18 cellular contexts compared by ENCODE assay signal in the genomic region with DNA sequence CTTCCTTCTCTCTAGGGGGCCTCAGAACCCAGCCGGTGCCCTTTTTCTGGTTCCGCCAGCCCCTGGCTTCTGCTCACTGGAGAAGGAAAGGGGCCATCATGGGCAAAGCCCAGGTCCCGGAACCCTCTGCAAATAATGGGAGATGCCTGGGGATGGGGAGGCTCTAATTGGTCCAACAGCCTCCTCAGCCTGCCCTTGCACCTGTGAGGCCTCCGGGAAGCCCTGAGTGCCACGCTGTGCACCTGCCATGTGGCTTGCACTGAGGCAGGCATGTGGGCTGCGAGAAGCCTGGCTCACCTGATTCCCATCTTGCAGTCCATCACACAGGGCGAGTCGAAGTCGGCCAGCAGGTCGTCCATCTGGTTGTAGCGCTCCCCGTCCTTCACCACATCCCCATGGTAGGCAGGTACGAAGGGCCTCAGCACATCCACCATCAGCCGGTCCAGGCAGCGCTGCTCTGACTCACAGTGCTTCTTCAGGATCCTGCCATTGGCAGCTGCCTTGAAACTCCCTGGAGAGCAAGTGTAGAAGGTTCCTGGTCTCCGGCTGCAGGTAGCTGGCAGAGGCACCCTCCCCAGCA.
DNase-seq lines count a peak whose midpoint lies in the region; ATAC-seq, FAIRE-seq and TF ChIP-seq lines count a peak whose summit lies in the region.
"Had no signal": no experiment of that assay in that cellular context is flagged by ENCODE, and none has a peak within 500 bp of the region (broad histone marks: within the 10 kb centered on the region; RNA-seq: fewer than 3 reads in every experiment).

No MANE protein-coding gene starts in this region.

- TF ChIP-seq CTCF in dorsolateral prefrontal cortex (IDR thresholded peaks at IDR 0.05 in 54 of 56, conservative IDR thresholded peaks at IDR 0.05 in 2 of 56; ENCODE audit: low read depth in 1 of 56, partially characterized antibody in 56 of 56), result no peak
- no peak for TF ChIP-seq CTCF in neural progenitor cell (IDR thresholded peaks at IDR 0.05)
- TF ChIP-seq CTCF in H9 (conservative IDR thresholded peaks at IDR 0.05), result no peak
- TF ChIP-seq CTCF in HepG2 (CRISPR knock-in tag; IDR thresholded peaks at IDR 0.05), result no peak
- TF ChIP-seq CTCF in Calu3 (IDR thresholded peaks at IDR 0.05; ENCODE audit: unreplicated experiment), result no peak

- TF ChIP-seq RAD21 in HepG2 (CRISPR knock-in tag; IDR thresholded peaks at IDR 0.05), result no peak

- intact Hi-C loops in dorsolateral prefrontal cortex (cut with DNase I) (no loop called here), HepG2 (cut with micrococcal nuclease; ENCODE audit: unreplicated experiment) (no loop called here), Calu3 (cut with micrococcal nuclease; ENCODE audit: unreplicated experiment) (no loop called here)

- no peaks in the 10 kb centered on the region for H3K9me3 ChIP-seq in CD4-positive, CD25-positive, alpha-beta regulatory T cell (ENCODE audit: control insufficient read depth in 2 of 2, low read length in 2 of 2)
- no peaks in the 10 kb centered on the region for H3K9me3 ChIP-seq in Karpas-422 (ENCODE audit: low read length)
- no peaks in the 10 kb centered on the region for H3K9me3 ChIP-seq in neural progenitor cell (ENCODE audit: low read depth)
- no peaks in the 10 kb centered on the region for H3K9me3 ChIP-seq in H9 (ENCODE audit: control insufficient read depth, low read depth, low read length)
- H3K9me3 ChIP-seq in HepG2 (ENCODE audit: low read length), result no peaks in the 10 kb centered on the region
- H3K9me3 ChIP-seq: body of pancreas had no signal

- peaks cover 0 to 1% (median 0%) of the 10 kb centered on the region in 7 donors for H3K9me3 Mint-ChIP-seq in CD4-positive, CD25-positive, alpha-beta regulatory T cell
- no peaks in the 10 kb centered on the region for H3K9me3 Mint-ChIP-seq in neural progenitor cell
- H3K9me3 Mint-ChIP-seq in H9, result peaks cover 0 to 3% of the 10 kb centered on the region in 2 experiments; a peak in 1 of 5 replicates
- no peaks in the 10 kb centered on the region for H3K9me3 Mint-ChIP-seq in Calu3 (ENCODE audit: low read depth, unreplicated experiment)
- H3K9me3 Mint-ChIP-seq: activated B cell treated with CpG ODN at 0.5 μM for 24 hours had no signal

- H2BK20ac ChIP-seq in H9 (ENCODE audit: low read depth, low read length, poor library complexity, severe bottlenecking), result no peak overlapping the region

- no peaks in the 10 kb centered on the region for H3K27me3 Mint-ChIP-seq in CD4-positive, CD25-positive, alpha-beta regulatory T cell
- H3K27me3 Mint-ChIP-seq in neural progenitor cell (ENCODE audit: insufficient read depth, low read depth) (no peaks in the 10 kb centered on the region), H9 (ENCODE audit: low read depth) (no peaks in the 10 kb centered on the region; the same call in none of the 2 replicates), Calu3 (ENCODE audit: unreplicated experiment) (no peaks in the 10 kb centered on the region)
- H3K27me3 Mint-ChIP-seq: activated B cell treated with CpG ODN at 0.5 μM for 24 hours had no signal

- no peak overlapping the region for H3K56ac ChIP-seq in H9 (ENCODE audit: insufficient read length, low read depth, low read length)

- TF ChIP-seq POLR2A in HepG2 (IDR thresholded peaks at IDR 0.05; ENCODE audit: insufficient read depth in 1 of 2, low read depth in 2 of 2, low read length in 2 of 2), result no peak

- H2BK120ac ChIP-seq in H9 (ENCODE audit: low read depth, low read length, poor library complexity, severe bottlenecking), result no peak overlapping the region

- H3K4ac ChIP-seq in H9 (ENCODE audit: low read depth, low read length), result no peak overlapping the region

- H3K18ac ChIP-seq in H9 (ENCODE audit: insufficient read length, low read depth, low read length), result no peak overlapping the region

- peak overlapping the region in 1 of 4 donors; percentile 52 for H3K4me3 Mint-ChIP-seq in CD4-positive, CD25-positive, alpha-beta regulatory T cell
- peak overlapping the region; percentile 27 for H3K4me3 Mint-ChIP-seq in neural progenitor cell
- no peak overlapping the region for H3K4me3 Mint-ChIP-seq in H9
- no peak overlapping the region for H3K4me3 Mint-ChIP-seq in Calu3 (ENCODE audit: low read depth, unreplicated experiment)
- H3K4me3 Mint-ChIP-seq: activated B cell treated with CpG ODN at 0.5 μM for 24 hours had no signal

- H4K91ac ChIP-seq in H9 (ENCODE audit: insufficient read length, low read depth, low read length), result no peak overlapping the region

- H4K8ac ChIP-seq in H9 (replicated peaks; ENCODE audit: insufficient read length, low read depth, low read length), result no peak overlapping the region

- no peak overlapping the region for H2BK15ac ChIP-seq in H9 (ENCODE audit: low read depth, low read length)

- H2AFZ ChIP-seq in Karpas-422 (ENCODE audit: low read length) (no peak overlapping the region), neural progenitor cell (replicated peaks) (no peak overlapping the region), H9 (ENCODE audit: low read length) (no peak overlapping the region), HepG2 (ENCODE audit: low read length) (no peak overlapping the region)

- peaks cover 18% of the 10 kb centered on the region for H3K79me2 ChIP-seq in Karpas-422 (ENCODE audit: low read length)
- no peaks in the 10 kb centered on the region for H3K79me2 ChIP-seq in neural progenitor cell (ENCODE audit: low read depth)
- H3K79me2 ChIP-seq in H9 (ENCODE audit: insufficient read depth, low read length), result no peaks in the 10 kb centered on the region
- H3K79me2 ChIP-seq in HepG2 (ENCODE audit: insufficient read depth, low read length), result no peaks in the 10 kb centered on the region

- no peaks in the 10 kb centered on the region for H3K79me1 ChIP-seq in H9 (ENCODE audit: insufficient read depth, low read depth, low read length, poor library complexity, severe bottlenecking)

- no peak overlapping the region for H2AK5ac ChIP-seq in H9 (ENCODE audit: insufficient read length, low read length)

- H4K5ac ChIP-seq in H9 (ENCODE audit: insufficient read length, low read depth, low read length), result no peak overlapping the region

- H3K9ac ChIP-seq in Karpas-422 (ENCODE audit: low read length), result peak overlapping the region; percentile 66
- no peak overlapping the region for H3K9ac ChIP-seq in neural progenitor cell
- H3K9ac ChIP-seq in H9 (ENCODE audit: extremely low read depth, insufficient read length, low read length), result no peak overlapping the region
- H3K9ac ChIP-seq in HepG2 (ENCODE audit: insufficient read depth, low read depth, low read length), result no peak overlapping the region

- H3K23ac ChIP-seq in H9 (ENCODE audit: insufficient read length, low read depth, low read length), result no peak overlapping the region

- CTCF ChIA-PET in HepG2 (lab: Yijun Ruan, JAX; ENCODE audit: low intra/inter-chr PET ratio, low total read pairs), result no interaction called here
- CTCF ChIA-PET in Calu3 (lab: Charles Lee), result no interaction called here

- FAIRE-seq in HepG2 (lab: Jason Lieb, UNC), result no peak

- H4K20me1 ChIP-seq in Karpas-422 (ENCODE audit: insufficient read depth, low read depth, low read length) (no peaks in the 10 kb centered on the region; the same call in 1 of the 2 replicates), neural progenitor cell (ENCODE audit: low read depth) (no peaks in the 10 kb centered on the region), H9 (ENCODE audit: control insufficient read depth, insufficient read depth, insufficient read length) (no peaks in the 10 kb centered on the region), HepG2 (ENCODE audit: insufficient read depth, low read length) (no peaks in the 10 kb centered on the region)

- DNase-seq in CD4-positive, CD25-positive, alpha-beta regulatory T cell, result no peak
- DNase-seq in Karpas-422 (no peak), dorsolateral prefrontal cortex (peak in 1 of 10 donors; percentile 33), neural progenitor cell (ENCODE audit: low spot score) (no peak), H9 (no peak), HepG2 (ENCODE audit: low spot score) (no peak), Calu3 (no peak)
- DNase-seq: activated B cell treated with CpG ODN at 0.5 μM for 24 hours; activated naive CD4-positive, alpha-beta T cell; AML-193; body of pancreas; DMS 273 treated with DMSO at 0.1 percent for 48 hours; GF-D8; mesendoderm; NCI-H1930; nucleus accumbens; stimulated activated CD4-positive, alpha-beta T cell treated with anti-CD3 and anti-CD28 coated beads, Interleukin-1b, Interleukin-23, amount 100 ng/mL, for 48 hours had no signal

- no peak overlapping the region for H2BK12ac ChIP-seq in H9 (ENCODE audit: insufficient read length, low read depth, low read length)

- H3K4me3 ChIP-seq in CD4-positive, CD25-positive, alpha-beta regulatory T cell (ENCODE audit: low read depth, low read length), result no peak overlapping the region
- H3K4me3 ChIP-seq in Karpas-422 (ENCODE audit: low read length) (peak overlapping the region; percentile 27; the same call in 1 of the 2 replicates), dorsolateral prefrontal cortex (peak overlapping the region in 1 of 59 donors; percentile 8), neural progenitor cell (no peak overlapping the region), HepG2 (replicated peaks in 1 of 3; ENCODE audit: insufficient read depth in 1 of 3, low read depth in 2 of 3, low read length in 3 of 3) (no peak overlapping the region)
- H3K4me3 ChIP-seq: body of pancreas had no signal

- H3T11ph ChIP-seq in H9 (ENCODE audit: low read length), result no peak overlapping the region

- ATAC-seq in CD4-positive, CD25-positive, alpha-beta regulatory T cell (ENCODE audit: low read depth in 2 of 2), result no peak
- ATAC-seq in HepG2, result no peak
- ATAC-seq: body of pancreas, sciatic nerve had no signal

- no peak overlapping the region for H3K4me2 ChIP-seq in Karpas-422 (ENCODE audit: low read depth, low read length, poor library complexity, severe bottlenecking)
- H3K4me2 ChIP-seq in neural progenitor cell, result no peak overlapping the region
- no peak overlapping the region for H3K4me2 ChIP-seq in H9 (ENCODE audit: insufficient read depth, insufficient read length, low read length)
- no peak overlapping the region for H3K4me2 ChIP-seq in HepG2 (ENCODE audit: low read depth, low read length)

- BruUV-seq in HepG2 (replicated peaks; lab: Mats Ljungman, UMichigan) (no TSS peak), Calu3 (replicated peaks; lab: Mats Ljungman, UMichigan) (no TSS peak)

- peaks cover 4 to 85% (median 43%) of the 10 kb centered on the region in 4 donors for H3K4me1 Mint-ChIP-seq in CD4-positive, CD25-positive, alpha-beta regulatory T cell
- H3K4me1 Mint-ChIP-seq in neural progenitor cell, result peaks cover 39% of the 10 kb centered on the region
- H3K4me1 Mint-ChIP-seq in H9, result peaks cover 24 to 39% of the 10 kb centered on the region in 2 experiments
- H3K4me1 Mint-ChIP-seq in Calu3 (ENCODE audit: low read depth, unreplicated experiment), result peaks cover 29% of the 10 kb centered on the region

- peaks cover 18% of the 10 kb centered on the region for H3K36me3 Mint-ChIP-seq in CD4-positive, CD25-positive, alpha-beta regulatory T cell
- H3K36me3 Mint-ChIP-seq in neural progenitor cell (peaks cover 12% of the 10 kb centered on the region), H9 (ENCODE audit: insufficient read depth in 1 of 3, low read depth in 3 of 3) (peaks cover 0 to 3% (median 0%) of the 10 kb centered on the region in 3 experiments; a peak in 1 of 7 replicates), Calu3 (ENCODE audit: insufficient read depth, unreplicated experiment) (no peaks in the 10 kb centered on the region)

- H3K27ac ChIP-seq in CD4-positive, CD25-positive, alpha-beta regulatory T cell (ENCODE audit: insufficient read depth, low read length, poor library complexity, severe bottlenecking), result peak overlapping the region; percentile 74
- H3K27ac ChIP-seq in Karpas-422 (ENCODE audit: low read length), result no peak overlapping the region
- H3K27ac ChIP-seq in dorsolateral prefrontal cortex, result peak overlapping the region in 51 of 59 donors; percentile 5 to 87 (median 65)
- no peak overlapping the region for H3K27ac ChIP-seq in neural progenitor cell
- H3K27ac ChIP-seq in H9 (ENCODE audit: insufficient read length, low read depth, low read length), result no peak overlapping the region
- H3K27ac ChIP-seq in HepG2 (ENCODE audit: extremely low read length, insufficient read depth, low read length), result no peak overlapping the region
- H3K27ac ChIP-seq: body of pancreas had no signal

- WGBS in H9 (ENCODE audit: extremely low coverage, insufficient read length, low lambda C conversion rate), result no CpG with 5 or more reads among the region's 16 CpGs
- 0% methylated on average over 4 of the region's 16 CpGs for WGBS in HepG2 (ENCODE audit: low lambda C conversion rate)

- peaks cover 58% of the 10 kb centered on the region for H3K4me1 ChIP-seq in CD4-positive, CD25-positive, alpha-beta regulatory T cell (ENCODE audit: control insufficient read depth, insufficient read depth, low read length, poor library complexity, severe bottlenecking)
- no peaks in the 10 kb centered on the region for H3K4me1 ChIP-seq in Karpas-422 (ENCODE audit: low read length)
- peaks cover 20% of the 10 kb centered on the region for H3K4me1 ChIP-seq in neural progenitor cell
- H3K4me1 ChIP-seq in H9 (ENCODE audit: insufficient read depth, low read length), result no peaks in the 10 kb centered on the region; the same call in 1 of the 2 replicates
- H3K4me1 ChIP-seq in HepG2 (ENCODE audit: insufficient read depth, low read length), result no peaks in the 10 kb centered on the region
- H3K4me1 ChIP-seq: body of pancreas had no signal

- H3K27me3 ChIP-seq in CD4-positive, CD25-positive, alpha-beta regulatory T cell (ENCODE audit: control insufficient read depth, insufficient read depth, low read length), result no peaks in the 10 kb centered on the region
- H3K27me3 ChIP-seq in Karpas-422 (ENCODE audit: low read length) (no peaks in the 10 kb centered on the region), dorsolateral prefrontal cortex (no peaks in the 10 kb centered on the region), neural progenitor cell (no peaks in the 10 kb centered on the region), H9 (ENCODE audit: insufficient read depth, low read length) (no peaks in the 10 kb centered on the region), HepG2 (ENCODE audit: control insufficient read depth in 1 of 2, insufficient read depth in 2 of 2, low read length in 2 of 2) (peaks cover 9 to 67% of the 10 kb centered on the region in 2 experiments; a peak in 4 of 5 replicates)
- H3K27me3 ChIP-seq: body of pancreas had no signal

- POLR2A ChIA-PET in HepG2 (lab: Yijun Ruan, JAX), result no interaction called here

- H3K36me3 ChIP-seq in CD4-positive, CD25-positive, alpha-beta regulatory T cell (ENCODE audit: control insufficient read depth, insufficient read depth, low read length), result peaks cover 51% of the 10 kb centered on the region
- peaks cover 38% of the 10 kb centered on the region for H3K36me3 ChIP-seq in Karpas-422 (ENCODE audit: insufficient read depth, low read length)
- no peaks in the 10 kb centered on the region for H3K36me3 ChIP-seq in neural progenitor cell
- H3K36me3 ChIP-seq in HepG2 (replicated peaks in 1 of 2; ENCODE audit: control insufficient read depth in 1 of 2, insufficient read depth in 2 of 2, low read length in 2 of 2), result no peaks in the 10 kb centered on the region

- TF ChIP-seq EP300 in HepG2 (IDR thresholded peaks at IDR 0.05; ENCODE audit: low read depth in 2 of 2, low read length in 2 of 2) (no peak), HepG2 (CRISPR knock-in tag; IDR thresholded peaks at IDR 0.05; ENCODE audit: borderline replicate concordance) (no peak)

- no peak overlapping the region for H2BK5ac ChIP-seq in H9 (ENCODE audit: insufficient read length, low read length)

- H3K23me2 ChIP-seq in H9 (ENCODE audit: insufficient read length, low read depth, low read length, poor library complexity, severe bottlenecking), result no peaks in the 10 kb centered on the region

- peaks cover 16% of the 10 kb centered on the region for H3F3A ChIP-seq in neural progenitor cell (ENCODE audit: low read depth)

- no peak overlapping the region; the same call in 1 of the 2 replicates for H3K14ac ChIP-seq in H9 (ENCODE audit: insufficient read depth, low read length)

- H3K9me2 ChIP-seq in Karpas-422 (replicated peaks; ENCODE audit: insufficient read depth, low read length), result no peaks in the 10 kb centered on the region

- in situ Hi-C loops in HepG2 (cut with HindIII; ENCODE audit: extremely low pct_ligation_motif_present, low pct_unique_long_range_greater_than_20kb), result no loop called here

- H3K27ac Mint-ChIP-seq in CD4-positive, CD25-positive, alpha-beta regulatory T cell, result peak overlapping the region; percentile 68 to 80 (median 76)
- H3K27ac Mint-ChIP-seq in neural progenitor cell (no peak overlapping the region), H9 (no peak overlapping the region; a peak in 1 of 7 replicates), Calu3 (ENCODE audit: unreplicated experiment) (no peak overlapping the region)

Comparison
In these comparisons a context has a peak if more than half of its experiments do, and no peak if none do; other contexts are left out.
1. H3K27ac ChIP-seq: peak in CD4-positive, CD25-positive, alpha-beta regulatory T cell (single experiment) and dorsolateral prefrontal cortex (51 of 59); none in Karpas-422 (single experiment), neural progenitor cell (single experiment), H9 (single experiment) and HepG2 (single experiment).
2. H3K27ac Mint-ChIP-seq: peak in CD4-positive, CD25-positive, alpha-beta regulatory T cell (3 of 3); none in neural progenitor cell (single experiment), H9 (0 of 3) and Calu3 (single experiment).